ENCODE assay signal across 1 cellular context in the genomic region with DNA sequence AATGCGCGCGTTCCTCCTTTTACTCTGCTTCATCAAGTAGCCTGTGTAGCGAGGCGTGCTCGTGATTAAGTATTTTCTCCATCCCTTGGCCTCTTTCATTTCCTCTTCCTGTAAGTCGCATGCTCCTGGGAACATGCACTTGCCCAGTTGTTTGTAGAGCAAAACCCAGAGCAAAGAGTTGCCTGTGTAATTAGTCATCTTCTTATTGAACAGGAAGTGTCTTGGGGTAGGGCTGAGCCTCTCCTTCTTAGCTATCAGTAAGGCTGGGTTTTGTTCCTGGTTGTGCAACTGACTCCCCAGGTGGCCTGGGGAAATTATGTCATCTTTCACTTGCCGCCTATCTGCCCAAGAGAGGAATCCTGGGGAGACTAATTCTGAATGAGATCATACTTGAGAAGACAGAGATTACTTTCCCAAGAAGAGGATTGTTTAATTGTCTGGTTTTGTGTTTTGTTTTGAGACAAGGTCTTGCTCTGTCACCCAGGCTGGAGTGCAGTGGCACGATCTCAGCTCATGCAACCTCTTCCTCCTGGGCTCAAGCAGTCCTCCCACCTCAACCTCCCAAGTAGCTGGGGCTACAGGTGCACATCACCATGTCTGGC.
TF ChIP-seq lines count a peak whose summit lies in the region.

No MANE protein-coding gene starts in this region.

TF ChIP-seq in K562, 482 proteins besides CTCF, POLR2A, EP300 and RAD21 (continued from another document and continues in another):
- TF ChIP-seq, protein P1, sequence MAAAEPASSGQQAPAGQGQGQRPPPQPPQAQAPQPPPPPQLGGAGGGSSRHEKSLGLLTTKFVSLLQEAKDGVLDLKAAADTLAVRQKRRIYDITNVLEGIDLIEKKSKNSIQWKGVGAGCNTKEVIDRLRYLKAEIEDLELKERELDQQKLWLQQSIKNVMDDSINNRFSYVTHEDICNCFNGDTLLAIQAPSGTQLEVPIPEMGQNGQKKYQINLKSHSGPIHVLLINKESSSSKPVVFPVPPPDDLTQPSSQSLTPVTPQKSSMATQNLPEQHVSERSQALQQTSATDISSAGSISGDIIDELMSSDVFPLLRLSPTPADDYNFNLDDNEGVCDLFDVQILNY (CRISPR knock-in tag; IDR thresholded peaks at IDR 0.05) = no peak
- TF ChIP-seq RNF2 (IDR thresholded peaks at IDR 0.05) = 0 out of 2 replicates have a peak, but pooled peaks have one; percentile 54
- TF ChIP-seq POLR2H (tag; IDR thresholded peaks at IDR 0.05; ENCODE audit: low read depth) = no peak
- no peak for TF ChIP-seq ZFP1 (CRISPR knock-in tag; IDR thresholded peaks at IDR 0.05)
- TF ChIP-seq, protein P2, sequence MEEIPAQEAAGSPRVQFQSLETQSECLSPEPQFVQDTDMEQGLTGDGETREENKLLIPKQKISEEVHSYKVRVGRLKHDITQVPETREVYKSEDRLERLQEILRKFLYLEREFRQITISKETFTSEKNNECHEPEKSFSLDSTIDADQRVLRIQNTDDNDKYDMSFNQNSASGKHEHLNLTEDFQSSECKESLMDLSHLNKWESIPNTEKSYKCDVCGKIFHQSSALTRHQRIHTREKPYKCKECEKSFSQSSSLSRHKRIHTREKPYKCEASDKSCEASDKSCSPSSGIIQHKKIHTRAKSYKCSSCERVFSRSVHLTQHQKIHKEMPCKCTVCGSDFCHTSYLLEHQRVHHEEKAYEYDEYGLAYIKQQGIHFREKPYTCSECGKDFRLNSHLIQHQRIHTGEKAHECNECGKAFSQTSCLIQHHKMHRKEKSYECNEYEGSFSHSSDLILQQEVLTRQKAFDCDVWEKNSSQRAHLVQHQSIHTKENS (CRISPR knock-in tag; IDR thresholded peaks at IDR 0.05) = no peak
- no peak for TF ChIP-seq ZNF584 (CRISPR knock-in tag; IDR thresholded peaks at IDR 0.05; ENCODE audit: low read depth)
- no peak for TF ChIP-seq SIN3B (IDR thresholded peaks at IDR 0.05; ENCODE audit: low read depth)
- no peak for TF ChIP-seq STAT5A (IDR thresholded peaks at IDR 0.05; ENCODE audit: borderline replicate concordance, low read length)
- TF ChIP-seq SRSF1 (IDR thresholded peaks at IDR 0.05; ENCODE audit: low read depth, low read length) = no peak
- TF ChIP-seq, protein P3, sequence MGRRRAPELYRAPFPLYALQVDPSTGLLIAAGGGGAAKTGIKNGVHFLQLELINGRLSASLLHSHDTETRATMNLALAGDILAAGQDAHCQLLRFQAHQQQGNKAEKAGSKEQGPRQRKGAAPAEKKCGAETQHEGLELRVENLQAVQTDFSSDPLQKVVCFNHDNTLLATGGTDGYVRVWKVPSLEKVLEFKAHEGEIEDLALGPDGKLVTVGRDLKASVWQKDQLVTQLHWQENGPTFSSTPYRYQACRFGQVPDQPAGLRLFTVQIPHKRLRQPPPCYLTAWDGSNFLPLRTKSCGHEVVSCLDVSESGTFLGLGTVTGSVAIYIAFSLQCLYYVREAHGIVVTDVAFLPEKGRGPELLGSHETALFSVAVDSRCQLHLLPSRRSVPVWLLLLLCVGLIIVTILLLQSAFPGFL (CRISPR knock-in tag; IDR thresholded peaks at IDR 0.05) = no peak
- TF ChIP-seq, protein P4, sequence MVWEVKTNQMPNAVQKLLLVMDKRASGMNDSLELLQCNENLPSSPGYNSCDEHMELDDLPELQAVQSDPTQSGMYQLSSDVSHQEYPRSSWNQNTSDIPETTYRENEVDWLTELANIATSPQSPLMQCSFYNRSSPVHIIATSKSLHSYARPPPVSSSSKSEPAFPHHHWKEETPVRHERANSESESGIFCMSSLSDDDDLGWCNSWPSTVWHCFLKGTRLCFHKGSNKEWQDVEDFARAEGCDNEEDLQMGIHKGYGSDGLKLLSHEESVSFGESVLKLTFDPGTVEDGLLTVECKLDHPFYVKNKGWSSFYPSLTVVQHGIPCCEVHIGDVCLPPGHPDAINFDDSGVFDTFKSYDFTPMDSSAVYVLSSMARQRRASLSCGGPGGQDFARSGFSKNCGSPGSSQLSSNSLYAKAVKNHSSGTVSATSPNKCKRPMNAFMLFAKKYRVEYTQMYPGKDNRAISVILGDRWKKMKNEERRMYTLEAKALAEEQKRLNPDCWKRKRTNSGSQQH (CRISPR knock-in tag; IDR thresholded peaks at IDR 0.05) = no peak
- TF ChIP-seq BRF1 (IDR thresholded peaks at IDR 0.05; ENCODE audit: borderline replicate concordance, extremely low read depth, insufficient read length) = no peak
- TF ChIP-seq HDAC8 (tag; IDR thresholded peaks at IDR 0.05) = no peak
- TF ChIP-seq ZNF140 (CRISPR knock-in tag; IDR thresholded peaks at IDR 0.05) = no peak
- TF ChIP-seq, protein P5, sequence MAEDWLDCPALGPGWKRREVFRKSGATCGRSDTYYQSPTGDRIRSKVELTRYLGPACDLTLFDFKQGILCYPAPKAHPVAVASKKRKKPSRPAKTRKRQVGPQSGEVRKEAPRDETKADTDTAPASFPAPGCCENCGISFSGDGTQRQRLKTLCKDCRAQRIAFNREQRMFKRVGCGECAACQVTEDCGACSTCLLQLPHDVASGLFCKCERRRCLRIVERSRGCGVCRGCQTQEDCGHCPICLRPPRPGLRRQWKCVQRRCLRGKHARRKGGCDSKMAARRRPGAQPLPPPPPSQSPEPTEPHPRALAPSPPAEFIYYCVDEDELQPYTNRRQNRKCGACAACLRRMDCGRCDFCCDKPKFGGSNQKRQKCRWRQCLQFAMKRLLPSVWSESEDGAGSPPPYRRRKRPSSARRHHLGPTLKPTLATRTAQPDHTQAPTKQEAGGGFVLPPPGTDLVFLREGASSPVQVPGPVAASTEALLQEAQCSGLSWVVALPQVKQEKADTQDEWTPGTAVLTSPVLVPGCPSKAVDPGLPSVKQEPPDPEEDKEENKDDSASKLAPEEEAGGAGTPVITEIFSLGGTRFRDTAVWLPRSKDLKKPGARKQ (CRISPR knock-in tag; IDR thresholded peaks at IDR 0.05) = no peak
- TF ChIP-seq SMARCA5 (IDR thresholded peaks at IDR 0.05) = no peak
- TF ChIP-seq ZNF165 (CRISPR knock-in tag; IDR thresholded peaks at IDR 0.05; ENCODE audit: borderline replicate concordance) = no peak
- peak; percentile 67 for TF ChIP-seq MEIS2 (IDR thresholded peaks at IDR 0.05; ENCODE audit: partially characterized antibody)
- no peak for TF ChIP-seq NFE2 (IDR thresholded peaks at IDR 0.05; ENCODE audit: low read depth)
- TF ChIP-seq ZNF764 (CRISPR knock-in tag; IDR thresholded peaks at IDR 0.05; ENCODE audit: low read depth) = no peak
- no peak for TF ChIP-seq BRCA1 (IDR thresholded peaks at IDR 0.05)
- no peak for TF ChIP-seq BRCA1 (CRISPR knock-in tag; IDR thresholded peaks at IDR 0.05)
- TF ChIP-seq FOXA3 (CRISPR knock-in tag; conservative IDR thresholded peaks at IDR 0.05 in 1 of 2, IDR thresholded peaks at IDR 0.05 in 1 of 2) = no peak
- no peak for TF ChIP-seq RB1 (IDR thresholded peaks at IDR 0.05; ENCODE audit: low read depth)
- no peak for TF ChIP-seq ZNF174 (CRISPR knock-in tag; IDR thresholded peaks at IDR 0.05)
- TF ChIP-seq TAF15 (IDR thresholded peaks at IDR 0.05; ENCODE audit: low read depth, low read length) = no peak
- no peak for TF ChIP-seq NR1H2 (CRISPR knock-in tag; IDR thresholded peaks at IDR 0.05)
- TF ChIP-seq ZNF224 (CRISPR knock-in tag; IDR thresholded peaks at IDR 0.05) = no peak
- no peak for TF ChIP-seq YY1 (IDR thresholded peaks at IDR 0.05; ENCODE audit: borderline replicate concordance in 1 of 3, control insufficient read depth in 1 of 3, extremely low read depth in 1 of 3, insufficient read depth in 3 of 3, insufficient read length in 1 of 3, insufficient replicate concordance in 2 of 3, low read depth in 1 of 3, low read length in 2 of 3)
- TF ChIP-seq DPF2 (IDR thresholded peaks at IDR 0.05) = peak; percentile 81
- TF ChIP-seq, protein P6, sequence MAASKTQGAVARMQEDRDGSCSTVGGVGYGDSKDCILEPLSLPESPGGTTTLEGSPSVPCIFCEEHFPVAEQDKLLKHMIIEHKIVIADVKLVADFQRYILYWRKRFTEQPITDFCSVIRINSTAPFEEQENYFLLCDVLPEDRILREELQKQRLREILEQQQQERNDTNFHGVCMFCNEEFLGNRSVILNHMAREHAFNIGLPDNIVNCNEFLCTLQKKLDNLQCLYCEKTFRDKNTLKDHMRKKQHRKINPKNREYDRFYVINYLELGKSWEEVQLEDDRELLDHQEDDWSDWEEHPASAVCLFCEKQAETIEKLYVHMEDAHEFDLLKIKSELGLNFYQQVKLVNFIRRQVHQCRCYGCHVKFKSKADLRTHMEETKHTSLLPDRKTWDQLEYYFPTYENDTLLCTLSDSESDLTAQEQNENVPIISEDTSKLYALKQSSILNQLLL (CRISPR knock-in tag; IDR thresholded peaks at IDR 0.05; ENCODE audit: borderline replicate concordance) = no peak
- no peak for TF ChIP-seq PCBP1 (IDR thresholded peaks at IDR 0.05; ENCODE audit: low read depth, low read length, poor library complexity, severe bottlenecking)
- peak; percentile 51 for TF ChIP-seq NCOR1 (IDR thresholded peaks at IDR 0.05)
- TF ChIP-seq CHD1 (IDR thresholded peaks at IDR 0.05; ENCODE audit: low read length) = no peak
- TF ChIP-seq ZBTB1 (CRISPR knock-in tag; IDR thresholded peaks at IDR 0.05; ENCODE audit: borderline replicate concordance, low read depth) = no peak
- TF ChIP-seq, protein P7, sequence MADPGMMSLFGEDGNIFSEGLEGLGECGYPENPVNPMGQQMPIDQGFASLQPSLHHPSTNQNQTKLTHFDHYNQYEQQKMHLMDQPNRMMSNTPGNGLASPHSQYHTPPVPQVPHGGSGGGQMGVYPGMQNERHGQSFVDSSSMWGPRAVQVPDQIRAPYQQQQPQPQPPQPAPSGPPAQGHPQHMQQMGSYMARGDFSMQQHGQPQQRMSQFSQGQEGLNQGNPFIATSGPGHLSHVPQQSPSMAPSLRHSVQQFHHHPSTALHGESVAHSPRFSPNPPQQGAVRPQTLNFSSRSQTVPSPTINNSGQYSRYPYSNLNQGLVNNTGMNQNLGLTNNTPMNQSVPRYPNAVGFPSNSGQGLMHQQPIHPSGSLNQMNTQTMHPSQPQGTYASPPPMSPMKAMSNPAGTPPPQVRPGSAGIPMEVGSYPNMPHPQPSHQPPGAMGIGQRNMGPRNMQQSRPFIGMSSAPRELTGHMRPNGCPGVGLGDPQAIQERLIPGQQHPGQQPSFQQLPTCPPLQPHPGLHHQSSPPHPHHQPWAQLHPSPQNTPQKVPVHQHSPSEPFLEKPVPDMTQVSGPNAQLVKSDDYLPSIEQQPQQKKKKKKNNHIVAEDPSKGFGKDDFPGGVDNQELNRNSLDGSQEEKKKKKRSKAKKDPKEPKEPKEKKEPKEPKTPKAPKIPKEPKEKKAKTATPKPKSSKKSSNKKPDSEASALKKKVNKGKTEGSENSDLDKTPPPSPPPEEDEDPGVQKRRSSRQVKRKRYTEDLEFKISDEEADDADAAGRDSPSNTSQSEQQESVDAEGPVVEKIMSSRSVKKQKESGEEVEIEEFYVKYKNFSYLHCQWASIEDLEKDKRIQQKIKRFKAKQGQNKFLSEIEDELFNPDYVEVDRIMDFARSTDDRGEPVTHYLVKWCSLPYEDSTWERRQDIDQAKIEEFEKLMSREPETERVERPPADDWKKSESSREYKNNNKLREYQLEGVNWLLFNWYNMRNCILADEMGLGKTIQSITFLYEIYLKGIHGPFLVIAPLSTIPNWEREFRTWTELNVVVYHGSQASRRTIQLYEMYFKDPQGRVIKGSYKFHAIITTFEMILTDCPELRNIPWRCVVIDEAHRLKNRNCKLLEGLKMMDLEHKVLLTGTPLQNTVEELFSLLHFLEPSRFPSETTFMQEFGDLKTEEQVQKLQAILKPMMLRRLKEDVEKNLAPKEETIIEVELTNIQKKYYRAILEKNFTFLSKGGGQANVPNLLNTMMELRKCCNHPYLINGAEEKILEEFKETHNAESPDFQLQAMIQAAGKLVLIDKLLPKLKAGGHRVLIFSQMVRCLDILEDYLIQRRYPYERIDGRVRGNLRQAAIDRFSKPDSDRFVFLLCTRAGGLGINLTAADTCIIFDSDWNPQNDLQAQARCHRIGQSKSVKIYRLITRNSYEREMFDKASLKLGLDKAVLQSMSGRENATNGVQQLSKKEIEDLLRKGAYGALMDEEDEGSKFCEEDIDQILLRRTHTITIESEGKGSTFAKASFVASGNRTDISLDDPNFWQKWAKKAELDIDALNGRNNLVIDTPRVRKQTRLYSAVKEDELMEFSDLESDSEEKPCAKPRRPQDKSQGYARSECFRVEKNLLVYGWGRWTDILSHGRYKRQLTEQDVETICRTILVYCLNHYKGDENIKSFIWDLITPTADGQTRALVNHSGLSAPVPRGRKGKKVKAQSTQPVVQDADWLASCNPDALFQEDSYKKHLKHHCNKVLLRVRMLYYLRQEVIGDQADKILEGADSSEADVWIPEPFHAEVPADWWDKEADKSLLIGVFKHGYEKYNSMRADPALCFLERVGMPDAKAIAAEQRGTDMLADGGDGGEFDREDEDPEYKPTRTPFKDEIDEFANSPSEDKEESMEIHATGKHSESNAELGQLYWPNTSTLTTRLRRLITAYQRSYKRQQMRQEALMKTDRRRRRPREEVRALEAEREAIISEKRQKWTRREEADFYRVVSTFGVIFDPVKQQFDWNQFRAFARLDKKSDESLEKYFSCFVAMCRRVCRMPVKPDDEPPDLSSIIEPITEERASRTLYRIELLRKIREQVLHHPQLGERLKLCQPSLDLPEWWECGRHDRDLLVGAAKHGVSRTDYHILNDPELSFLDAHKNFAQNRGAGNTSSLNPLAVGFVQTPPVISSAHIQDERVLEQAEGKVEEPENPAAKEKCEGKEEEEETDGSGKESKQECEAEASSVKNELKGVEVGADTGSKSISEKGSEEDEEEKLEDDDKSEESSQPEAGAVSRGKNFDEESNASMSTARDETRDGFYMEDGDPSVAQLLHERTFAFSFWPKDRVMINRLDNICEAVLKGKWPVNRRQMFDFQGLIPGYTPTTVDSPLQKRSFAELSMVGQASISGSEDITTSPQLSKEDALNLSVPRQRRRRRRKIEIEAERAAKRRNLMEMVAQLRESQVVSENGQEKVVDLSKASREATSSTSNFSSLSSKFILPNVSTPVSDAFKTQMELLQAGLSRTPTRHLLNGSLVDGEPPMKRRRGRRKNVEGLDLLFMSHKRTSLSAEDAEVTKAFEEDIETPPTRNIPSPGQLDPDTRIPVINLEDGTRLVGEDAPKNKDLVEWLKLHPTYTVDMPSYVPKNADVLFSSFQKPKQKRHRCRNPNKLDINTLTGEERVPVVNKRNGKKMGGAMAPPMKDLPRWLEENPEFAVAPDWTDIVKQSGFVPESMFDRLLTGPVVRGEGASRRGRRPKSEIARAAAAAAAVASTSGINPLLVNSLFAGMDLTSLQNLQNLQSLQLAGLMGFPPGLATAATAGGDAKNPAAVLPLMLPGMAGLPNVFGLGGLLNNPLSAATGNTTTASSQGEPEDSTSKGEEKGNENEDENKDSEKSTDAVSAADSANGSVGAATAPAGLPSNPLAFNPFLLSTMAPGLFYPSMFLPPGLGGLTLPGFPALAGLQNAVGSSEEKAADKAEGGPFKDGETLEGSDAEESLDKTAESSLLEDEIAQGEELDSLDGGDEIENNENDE (IDR thresholded peaks at IDR 0.05; ENCODE audit: low read depth, low read length) = no peak
- no peak for TF ChIP-seq TAL1 (IDR thresholded peaks at IDR 0.05)
